10 cellular contexts compared by ENCODE assay signal in the genomic region with DNA sequence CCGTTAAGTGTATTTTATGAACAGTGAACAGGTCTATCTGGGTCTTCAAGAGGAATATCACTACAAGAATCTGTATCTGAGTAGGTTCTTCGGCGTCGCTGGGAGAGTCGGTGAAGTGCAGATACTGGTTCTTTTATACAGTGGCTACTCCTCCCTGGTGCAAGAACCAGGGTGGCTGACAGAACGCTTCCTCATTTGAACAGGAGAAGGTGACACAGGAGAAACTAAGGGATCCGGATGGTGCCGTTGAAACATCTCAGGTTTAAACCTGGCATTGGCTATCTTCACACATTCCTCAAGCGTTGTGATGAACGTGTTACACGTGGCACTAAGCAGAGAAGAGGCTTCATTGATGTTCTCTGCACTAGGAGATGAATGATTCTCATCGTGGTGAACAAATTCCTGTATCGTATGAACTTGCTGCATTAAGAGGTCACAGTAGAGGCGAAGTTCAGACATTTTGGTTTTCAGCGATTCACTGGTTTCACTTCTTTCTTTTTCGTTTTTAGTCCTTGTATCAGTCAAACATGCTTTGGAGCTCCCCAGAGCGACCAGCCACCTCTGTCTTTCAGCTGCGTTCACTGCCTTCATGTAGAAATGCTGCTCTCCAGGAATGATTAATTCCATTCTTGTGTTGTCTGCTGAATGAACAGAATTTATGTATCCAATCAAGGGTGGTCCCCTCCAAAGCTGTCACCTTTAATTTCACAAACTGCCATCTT. TPM values are rescaled to one million over a fixed set of nuclear protein-coding genes. Genes with fewer than 3 reads are reported as not detected.
DNase-seq lines count a peak whose midpoint lies in the region; ATAC-seq, FAIRE-seq and TF ChIP-seq lines count a peak whose summit lies in the region.
"Not testable (repeated sequence)": the region's sequence is repeated elsewhere in the genome, so short reads cannot be mapped to it uniquely, and the experiment has no call there.
"Had no signal": no experiment of that assay in that cellular context is flagged by ENCODE, and none has a peak within 500 bp of the region (broad histone marks: within the 10 kb centered on the region; RNA-seq: fewer than 3 reads in every experiment).

No MANE protein-coding gene starts in this region.

- peak; percentile 69 for ATAC-seq in HG02759 (IDR thresholded peaks at IDR 0.05; ENCODE audit: unreplicated experiment)
- peak; percentile 82 to 83 for ATAC-seq in activated naive CD4-positive, alpha-beta T cell treated with anti-CD3 and anti-CD28 coated beads, Interleukin-2, amount 50 U/mL, for 72 hours
- ATAC-seq in heart left ventricle, psoas muscle: not testable (repeated sequence)

- H3K4me2 ChIP-seq in Karpas-422 (ENCODE audit: low read depth, low read length, poor library complexity, severe bottlenecking), result peak overlapping the region; percentile 68

- intact Hi-C loops in heart left ventricle (cut with DNase I); psoas muscle (cut with DNase I); vagina (cut with DNase I): not testable (repeated sequence)

- H4K20me1 ChIP-seq in Karpas-422 (ENCODE audit: insufficient read depth, low read depth, low read length), result not testable (repeated sequence)

- H3K36me3 ChIP-seq in Karpas-422 (ENCODE audit: insufficient read depth, low read length); heart left ventricle; psoas muscle (ENCODE audit: insufficient read depth in 1 of 2, low read depth in 1 of 2); vagina: not testable (repeated sequence)

- 48 to 69% (median 61%) methylated on average over 18 of the region's 18 CpGs for WGBS in heart left ventricle, 4 donors
- WGBS in psoas muscle, 3 donors, result 52 to 60% (median 58%) methylated on average over 18 of the region's 18 CpGs

- FAIRE-seq in GM12892 (lab: Jason Lieb, UNC), result peak; percentile 96

- H3K4me1 ChIP-seq in Karpas-422 (ENCODE audit: low read length), result peaks cover 24% of the 10 kb centered on the region
- H3K4me1 ChIP-seq in heart left ventricle, result peaks cover 0 to 33% (median 8%) of the 10 kb centered on the region in 12 donors
- not testable (repeated sequence) for H3K4me1 ChIP-seq in psoas muscle, vagina

- not testable (repeated sequence) for H3K79me2 ChIP-seq in Karpas-422 (ENCODE audit: low read length)

- H2AFZ ChIP-seq in Karpas-422 (ENCODE audit: low read length), result peak overlapping the region; percentile 53; the same call in 1 of the 2 replicates

- peaks cover 55% of the 10 kb centered on the region for H3K27me3 Mint-ChIP-seq in T-helper 1 cell treated with Interleukin-12 subunit alpha and Interleukin-12 subunit beta and Interleukin-4 antibody, amounts not matched to agents 30 μg/mL and 1 μg/mL, for 36 hours (ENCODE audit: low read depth)

- not testable (repeated sequence) for H3K27me3 ChIP-seq in Karpas-422 (ENCODE audit: low read length); vagina
- peaks cover 4 to 77% (median 36%) of the 10 kb centered on the region in 9 donors for H3K27me3 ChIP-seq in heart left ventricle
- H3K27me3 ChIP-seq in psoas muscle (ENCODE audit: insufficient read depth in 3 of 3, low read length in 2 of 3), result peaks cover 3 to 74% (median 14%) of the 10 kb centered on the region in 3 donors

- not testable (repeated sequence) for TF ChIP-seq CTCF in heart left ventricle (IDR thresholded peaks at IDR 0.05); psoas muscle (IDR thresholded peaks at IDR 0.05); vagina (IDR thresholded peaks at IDR 0.05)

- peaks cover 26% of the 10 kb centered on the region for H3K4me1 Mint-ChIP-seq in T-helper 1 cell treated with Interleukin-12 subunit alpha and Interleukin-12 subunit beta and Interleukin-4 antibody, amounts not matched to agents 30 μg/mL and 1 μg/mL, for 36 hours (ENCODE audit: low read depth)

- TF ChIP-seq POLR2A in GM12892 (IDR thresholded peaks at IDR 0.05; ENCODE audit: low read depth, low read length), result 0 out of 2 replicates have a peak, but pooled peaks have one; percentile 29
- TF ChIP-seq POLR2A in heart left ventricle (IDR thresholded peaks at IDR 0.05); vagina (IDR thresholded peaks at IDR 0.05): not testable (repeated sequence)

- H3K4me3 ChIP-seq in Karpas-422 (ENCODE audit: low read length) (peak overlapping the region; percentile 59; the same call in 1 of the 2 replicates), heart left ventricle (peak overlapping the region in 10 of 12 donors; percentile 32 to 61 (median 50)), psoas muscle (peak overlapping the region; percentile 55), vagina (peak overlapping the region in 1 of 2 donors; percentile 28)

- DNase-seq in GM12892 (ENCODE audit: insufficient read length); activated naive CD4-positive, alpha-beta T cell treated with anti-CD3 and anti-CD28 coated beads, Interleukin-2, amount 50 U/mL, for 72 hours (ENCODE audit: low spot score in 2 of 2); heart left ventricle; psoas muscle; vagina (ENCODE audit: extremely low spot score in 2 of 2): not testable (repeated sequence)
- DNase-seq in Karpas-422, result peak; percentile 61

- H3K27ac Mint-ChIP-seq in T-helper 1 cell treated with Interleukin-12 subunit alpha and Interleukin-12 subunit beta and Interleukin-4 antibody, amounts not matched to agents 30 μg/mL and 1 μg/mL, for 36 hours, result peak overlapping the region; percentile 78
- H3K27ac Mint-ChIP-seq in activated naive CD4-positive, alpha-beta T cell treated with anti-CD3 and anti-CD28 coated beads, Interleukin-2, amount 50 U/mL, for 72 hours, result peak overlapping the region; percentile 50 to 91

- H3K9me3 Mint-ChIP-seq in T-helper 1 cell treated with Interleukin-12 subunit alpha and Interleukin-12 subunit beta and Interleukin-4 antibody, amounts not matched to agents 30 μg/mL and 1 μg/mL, for 36 hours; activated naive CD4-positive, alpha-beta T cell treated with anti-CD3 and anti-CD28 coated beads, Interleukin-2, amount 50 U/mL, for 72 hours: not testable (repeated sequence)

- not testable (repeated sequence) for H3K9me3 ChIP-seq in Karpas-422 (ENCODE audit: low read length); heart left ventricle; psoas muscle; vagina

- not testable (repeated sequence) for H3K27ac ChIP-seq in Karpas-422 (ENCODE audit: low read length)
- H3K27ac ChIP-seq in heart left ventricle, result peak overlapping the region in 11 of 12 donors; percentile 14 to 88 (median 58)
- H3K27ac ChIP-seq in psoas muscle, result peak overlapping the region; percentile 44
- peak overlapping the region; percentile 39 for H3K27ac ChIP-seq in vagina

- peak overlapping the region; percentile 52; the same call in 1 of the 2 replicates for H3K9ac ChIP-seq in Karpas-422 (ENCODE audit: low read length)

- H3K4me3 Mint-ChIP-seq in T-helper 1 cell treated with Interleukin-12 subunit alpha and Interleukin-12 subunit beta and Interleukin-4 antibody, amounts not matched to agents 30 μg/mL and 1 μg/mL, for 36 hours, result peak overlapping the region; percentile 64

- H3K9me2 ChIP-seq in Karpas-422 (replicated peaks; ENCODE audit: insufficient read depth, low read length), result not testable (repeated sequence)

- H3K36me3 Mint-ChIP-seq in T-helper 1 cell treated with Interleukin-12 subunit alpha and Interleukin-12 subunit beta and Interleukin-4 antibody, amounts not matched to agents 30 μg/mL and 1 μg/mL, for 36 hours (ENCODE audit: low read depth), result not testable (repeated sequence)
- H3K36me3 Mint-ChIP-seq in activated naive CD4-positive, alpha-beta T cell treated with anti-CD3 and anti-CD28 coated beads, Interleukin-2, amount 50 U/mL, for 72 hours, result peaks cover 0 to 11% of the 10 kb centered on the region in 2 donors

RNA-seq across cellular contexts. Expression of a gene that starts 54.7 kb away (rescaled TPM):
- 21.8 TPM for polyA plus RNA-seq in GM12892 (2012; ENCODE audit: missing spikeins)
- total RNA-seq in Karpas-422 (2014; rRNA removed; shearing (Covaris generic); ENCODE audit: low replicate concordance), result not detected in 2 replicates
- 10 to 100 TPM; 24.7 to 40.7 TPM for total RNA-seq in activated naive CD4-positive, alpha-beta T cell treated with anti-CD3 and anti-CD28 coated beads, Interleukin-2, amount 50 U/mL, for 72 hours
- total RNA-seq in heart left ventricle (1 to 10 TPM in 2 of 9 donors, under 1 TPM in 6, not detected in 1; 0.27 to 5.7 (median 0.66) TPM), psoas muscle (under 1 TPM in 2 of 4 donors, not detected in 2; 0.21 to 0.28 TPM), vagina (not detected)
- polyA plus RNA-seq in heart left ventricle (under 1 TPM in 1 of 2 donors, not detected in 1; 0.50 TPM), psoas muscle (under 1 TPM; 0.05 to 0.48 (median 0.20) TPM)
- total RNA-seq: HepG2 had no signal
- polyA plus RNA-seq: hepatocyte had no signal
